In genomic region chr9:83435301-83435700, GRCh38 we compare ENCODE assay signal across 34 cellular contexts.
"Had no signal": no experiment of that assay in that cellular context is flagged by ENCODE, and none has a peak within 500 bp of the region (broad histone marks: within the 10 kb centered on the region; RNA-seq: fewer than 3 reads in every experiment).

No MANE protein-coding gene starts in this region.

- H3K4me3 ChIP-seq: MG63 had no signal

- H3K4me1 Mint-ChIP-seq: activated CD4-positive, alpha-beta memory T cell treated with anti-CD3 and anti-CD28 coated beads, Interleukin-2, amount 10 ng/mL, durations not matched to agents 7 days and 5 days; activated CD8-positive, alpha-beta memory T cell treated with anti-CD3 and anti-CD28 coated beads, Interleukin-2, amount 10 ng/mL, durations not matched to agents 7 days and 5 days; activated naive CD8-positive, alpha-beta T cell treated with anti-CD3 and anti-CD28 coated beads for 36 hours had no signal

- H3K9me3 Mint-ChIP-seq: activated CD4-positive, alpha-beta memory T cell treated with anti-CD3 and anti-CD28 coated beads, Interleukin-2, amount 10 ng/mL, durations not matched to agents 7 days and 5 days; activated naive CD8-positive, alpha-beta T cell treated with anti-CD3 and anti-CD28 coated beads for 36 hours had no signal

- H3K36me3 Mint-ChIP-seq: activated CD8-positive, alpha-beta memory T cell treated with anti-CD3 and anti-CD28 coated beads, Interleukin-2, amount 10 ng/mL, durations not matched to agents 7 days and 5 days; activated naive CD8-positive, alpha-beta T cell treated with anti-CD3 and anti-CD28 coated beads for 36 hours had no signal

- H3K27ac ChIP-seq: brain microvascular endothelial cell, WERI-Rb-1 had no signal

- H3K36me3 ChIP-seq: brain microvascular endothelial cell, MG63, WERI-Rb-1 had no signal

- H3K4me3 Mint-ChIP-seq: activated CD4-positive, alpha-beta memory T cell treated with anti-CD3 and anti-CD28 coated beads, Interleukin-2, amount 10 ng/mL, durations not matched to agents 7 days and 5 days; activated CD8-positive, alpha-beta memory T cell treated with anti-CD3 and anti-CD28 coated beads, Interleukin-2, amount 10 ng/mL, durations not matched to agents 7 days and 5 days; activated naive CD8-positive, alpha-beta T cell treated with anti-CD3 and anti-CD28 coated beads for 36 hours had no signal

- ATAC-seq: activated CD8-positive, alpha-beta memory T cell treated with anti-CD3 and anti-CD28 coated beads, Interleukin-2, amount 10 ng/mL, durations not matched to agents 7 days and 5 days; PC-3 had no signal

- H3K27me3 ChIP-seq: brain microvascular endothelial cell, MG63 had no signal

- H3K9me3 ChIP-seq: MG63 had no signal

- H3K27ac Mint-ChIP-seq: activated CD4-positive, alpha-beta memory T cell treated with anti-CD3 and anti-CD28 coated beads, Interleukin-2, amount 10 ng/mL, durations not matched to agents 7 days and 5 days; activated CD8-positive, alpha-beta memory T cell treated with anti-CD3 and anti-CD28 coated beads, Interleukin-2, amount 10 ng/mL, durations not matched to agents 7 days and 5 days; activated naive CD8-positive, alpha-beta T cell treated with anti-CD3 and anti-CD28 coated beads for 36 hours had no signal

- H3K27me3 Mint-ChIP-seq: activated CD8-positive, alpha-beta memory T cell treated with anti-CD3 and anti-CD28 coated beads, Interleukin-2, amount 10 ng/mL, durations not matched to agents 7 days and 5 days; activated naive CD8-positive, alpha-beta T cell treated with anti-CD3 and anti-CD28 coated beads for 36 hours had no signal

- DNase-seq: activated CD4-positive, alpha-beta memory T cell treated with anti-CD3 and anti-CD28 coated beads, Interleukin-2, amount 10 ng/mL, durations not matched to agents 7 days and 5 days; activated CD4-positive, alpha-beta T cell treated with anti-CD3 and anti-CD28 coated beads for 1 hour; activated CD4-positive, alpha-beta T cell treated with anti-CD3 and anti-CD28 coated beads for 48 hours; activated CD4-positive, CD25-positive, alpha-beta regulatory T cell; activated CD8-positive, alpha-beta memory T cell treated with anti-CD3 and anti-CD28 coated beads for 24 hours; activated CD8-positive, alpha-beta memory T cell treated with anti-CD3 and anti-CD28 coated beads, Interleukin-2, amount 10 ng/mL, durations not matched to agents 7 days and 5 days; activated CD8-positive, alpha-beta memory T cell treated with anti-CD3 and anti-CD28 coated beads, Interleukin-2, amount 50 U/mL, for 48 hours; activated effector memory CD4-positive, alpha-beta T cell treated with Interleukin-2 at 50 U/mL for 16 hours; activated naive CD4-positive, alpha-beta T cell; activated naive CD4-positive, alpha-beta T cell treated with anti-CD3 and anti-CD28 coated beads, Interleukin-2, amount 50 U/mL, for 16 hours; activated naive CD8-positive, alpha-beta T cell treated with anti-CD3 and anti-CD28 coated beads for 36 hours; activated T-cell treated with anti-CD3 and anti-CD28 coated beads, Interleukin-2, amount 50 U/mL, for 48 hours; amniotic stem cell; aorta; brain microvascular endothelial cell; central memory CD4-positive, alpha-beta T cell; Karpas-422; KBM-7; MG63; NCI-H1048; NCI-H1105 treated with DMSO at 0.1 percent for 48 hours; NCI-H1436 treated with DMSO at 0.1 percent for 48 hours; NCI-H1694 treated with DMSO at 0.1 percent for 48 hours; NCI-H2081; NCI-H345; NCI-H524 treated with DMSO at 0.1 percent for 48 hours; NK-92 treated with Interleukin-12 subunit alpha and Interleukin-12 subunit beta, amount 100 ng/mL, for 24 hours; PC-3; Right ventricle myocardium superior; SW 1271; T-helper 1 cell; T-helper 2 cell; T-helper 9 cell; WERI-Rb-1 had no signal
